8 cellular contexts compared by ENCODE assay signal in the genomic region with DNA sequence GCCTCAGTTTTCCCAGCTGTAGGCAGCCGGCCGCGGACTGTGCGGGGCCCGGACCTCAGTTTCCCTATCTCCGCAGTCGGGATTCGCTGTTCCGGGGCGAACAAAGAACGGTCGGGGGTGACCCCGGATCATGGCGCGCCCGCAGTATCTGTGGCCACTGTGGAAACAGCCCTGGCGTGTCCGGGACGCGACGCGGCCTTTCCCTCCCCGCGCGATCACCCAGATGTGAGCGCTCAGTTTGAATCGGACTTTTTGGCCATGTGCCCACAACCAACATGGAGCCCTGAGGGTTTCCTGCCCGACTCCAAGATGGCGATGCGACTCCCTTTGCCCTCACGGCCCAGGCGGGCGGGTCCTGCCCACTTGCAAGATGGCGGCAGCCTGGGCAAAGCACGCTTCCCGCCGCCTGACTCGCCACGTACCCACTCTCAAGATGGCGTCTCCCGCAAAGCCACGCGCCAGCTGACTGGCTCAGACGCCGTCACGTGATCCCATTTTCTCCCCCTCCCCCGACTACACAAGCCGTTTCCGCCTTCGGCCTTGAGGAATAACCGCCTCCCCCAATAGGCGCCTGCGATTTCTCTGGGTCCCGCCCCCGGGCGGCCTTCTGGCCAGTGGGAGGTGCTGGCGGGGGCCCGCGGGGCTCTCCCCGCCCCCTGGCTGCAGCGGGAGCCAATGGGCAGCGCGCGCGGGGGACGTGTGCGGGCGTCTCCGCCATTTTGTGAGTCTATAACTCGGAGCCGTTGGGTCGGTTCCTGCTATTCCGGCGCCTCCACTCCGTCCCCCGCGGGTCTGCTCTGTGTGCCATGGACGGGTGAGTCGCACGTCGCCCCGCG. TPM values are rescaled to one million over a fixed set of nuclear protein-coding genes. Genes with fewer than 3 reads are reported as not detected.
DNase-seq lines count a peak whose midpoint lies in the region; ATAC-seq and TF ChIP-seq lines count a peak whose summit lies in the region.

A gene (plus strand): TSS at position 761 of the 836 bp plus-strand sequence. CDS start 46 bp downstream, at position 807.

- intact Hi-C loops in CD14-positive monocyte (cut with micrococcal nuclease): loop anchor here in 1 of 2 donors (2.0 to 5.0 kb wide), 2 partner anchors 94 to 135 kb away; a partner anchor contains a TSS
- intact Hi-C loops in left lung (cut with DNase I): no loop called here

- DNase-seq in CD14-positive monocyte (ENCODE audit: low spot score): peak; percentile 100
- DNase-seq in NCI-H82 (lab: John Stamatoyannopoulos, UW): peak; percentile 100
- peak; percentile 98 to 99 for DNase-seq in activated CD4-positive, alpha-beta T cell treated with anti-CD3 and anti-CD28 coated beads, Interleukin-2, amount 50 U/mL, for 48 hours
- peak; percentile 100 for DNase-seq in dermis blood vessel endothelial cell
- peak; percentile 100 for DNase-seq in left lung
- DNase-seq in stimulated activated CD4-positive, alpha-beta T cell treated with anti-CD3 and anti-CD28 coated beads, Interleukin-2, amount 100 ng/mL, for 48 hours: peak; percentile 97

- H3K27ac ChIP-seq in left lung: peak within 1 kb of the TSS; percentile 95 to 97

- H3K4me1 Mint-ChIP-seq in CD14-positive monocyte: peaks cover 28% of the 10 kb centered on the region

- H3K36me3 Mint-ChIP-seq in CD14-positive monocyte: peaks cover 7 to 20% of the 10 kb centered on the region in 2 donors

- H3K27ac Mint-ChIP-seq in CD14-positive monocyte: peak within 1 kb of the TSS; percentile 77 to 91 (median 85)

- peaks cover 0 to 1% (median 0%) of the 10 kb centered on the region in 7 donors for H3K9me3 Mint-ChIP-seq in CD14-positive monocyte

- ATAC-seq in GM19397 (IDR thresholded peaks at IDR 0.05; ENCODE audit: unreplicated experiment) (peak; percentile 70), HG03571 (IDR thresholded peaks at IDR 0.05; ENCODE audit: unreplicated experiment) (peak; percentile 68), left lung (peak; percentile 88)

- TF ChIP-seq CTCF in CD14-positive monocyte (IDR thresholded peaks at IDR 0.05): no peak
- peak in 1 of 2 donors; percentile 6 for TF ChIP-seq CTCF in left lung (IDR thresholded peaks at IDR 0.05)

- H3K27me3 Mint-ChIP-seq in CD14-positive monocyte (ENCODE audit: low read depth in 3 of 3): peaks cover 0 to 1% (median 0%) of the 10 kb centered on the region in 3 donors

- H3K27me3 ChIP-seq in left lung: no peaks in the 10 kb centered on the region

- peaks cover 28 to 61% of the 10 kb centered on the region in 2 donors for H3K4me1 ChIP-seq in left lung

- H3K4me3 ChIP-seq in left lung: peak within 1 kb of the TSS; percentile 82 to 94

- no peaks in the 10 kb centered on the region for H3K9me3 ChIP-seq in left lung

- H3K36me3 ChIP-seq in left lung: peaks cover 0 to 30% of the 10 kb centered on the region in 2 donors

- H3K4me3 Mint-ChIP-seq in CD14-positive monocyte: peak within 1 kb of the TSS; percentile 85 to 93

RNA-seq across cellular contexts. Expression of the gene that starts here (rescaled TPM):
- polyA plus RNA-seq in CD14-positive monocyte: 10 to 100 TPM; 62.4 to 81.6 TPM
- total RNA-seq in dermis blood vessel endothelial cell: 123 and 212 TPM in 2 replicates
- total RNA-seq in left lung: 100 to 1,000 TPM; 236 to 354 TPM

Comparison
In these comparisons a context has a peak if more than half of its experiments do, and no peak if none do; other contexts are left out.
1. Peak in every context shown above with its lines: DNase-seq, ATAC-seq, H3K4me3 ChIP-seq and H3K27ac ChIP-seq.